25 cellular contexts compared by ENCODE assay signal in genomic region chr2:142621287-142621686, GRCh38.
"Had no signal": no experiment of that assay in that cellular context is flagged by ENCODE, and none has a peak within 500 bp of the region (broad histone marks: within the 10 kb centered on the region; RNA-seq: fewer than 3 reads in every experiment).

No MANE protein-coding gene starts in this region.

- H3K9me3 Mint-ChIP-seq: dendritic cell treated with granulocyte-macrophage colony-stimulating factor and Interleukin-4, amounts not matched to agents 40 ng/mL and 50 ng/mL, for 4 days had no signal

- H3K4me3 Mint-ChIP-seq: dendritic cell treated with granulocyte-macrophage colony-stimulating factor and Interleukin-4, amounts not matched to agents 40 ng/mL and 50 ng/mL, for 4 days; effector memory CD8-positive, alpha-beta T cell had no signal

- H3K27ac Mint-ChIP-seq: dendritic cell treated with granulocyte-macrophage colony-stimulating factor and Interleukin-4, amounts not matched to agents 40 ng/mL and 50 ng/mL, for 4 days; effector memory CD8-positive, alpha-beta T cell had no signal

- FAIRE-seq: endometrium, endothelial cell of umbilical vein had no signal

- H3K36me3 ChIP-seq: colonic mucosa, esophagus muscularis mucosa, esophagus squamous epithelium, gastrocnemius medialis, gastroesophageal sphincter, heart left ventricle, heart right ventricle had no signal

- H3K27me3 Mint-ChIP-seq: effector memory CD8-positive, alpha-beta T cell had no signal

- H3K9me3 ChIP-seq: colonic mucosa, esophagus muscularis mucosa, esophagus squamous epithelium, gastrocnemius medialis, gastroesophageal sphincter, heart left ventricle, heart right ventricle had no signal

- H3K27ac ChIP-seq: colonic mucosa, coronary artery, dorsolateral prefrontal cortex, epithelial cell of prostate, esophagus muscularis mucosa, esophagus squamous epithelium, foreskin keratinocyte, gastrocnemius medialis, gastroesophageal sphincter, heart left ventricle, heart right ventricle had no signal

- H3K4me3 ChIP-seq: colonic mucosa, coronary artery, dorsolateral prefrontal cortex, esophagus muscularis mucosa, esophagus squamous epithelium, gastrocnemius medialis, gastroesophageal sphincter, heart left ventricle, heart right ventricle had no signal

- DNase-seq: colonic mucosa; cortex of kidney; dermis blood vessel endothelial cell; dorsolateral prefrontal cortex; effector CD4-positive, alpha-beta T cell; effector CD8-positive, alpha-beta T cell; effector memory CD4-positive, alpha-beta T cell; effector memory CD8-positive, alpha-beta T cell; erythroblast; esophagus squamous epithelium; foreskin fibroblast; foreskin keratinocyte; foreskin melanocyte; gastrocnemius medialis; glutamatergic neuron; head of caudate nucleus; heart left ventricle; heart right ventricle had no signal

- H3K27me3 ChIP-seq: colonic mucosa, esophagus squamous epithelium, foreskin keratinocyte, gastrocnemius medialis, gastroesophageal sphincter, heart left ventricle, heart right ventricle had no signal

- H3K4me1 ChIP-seq: colonic mucosa, esophagus muscularis mucosa, esophagus squamous epithelium, foreskin keratinocyte, gastrocnemius medialis, gastroesophageal sphincter, heart left ventricle, heart right ventricle had no signal
